8 cellular contexts compared by ENCODE assay signal in genomic region chr1:90083995-90084394, GRCh38.
"Had no signal": no experiment of that assay in that cellular context is flagged by ENCODE, and none has a peak within 500 bp of the region (broad histone marks: within the 10 kb centered on the region; RNA-seq: fewer than 3 reads in every experiment).

No MANE protein-coding gene starts in this region.

- ATAC-seq: HCT116, HepG2 had no signal

- H3K27ac ChIP-seq: GM23248, HL-60 had no signal

- H3K36me3 ChIP-seq: HAP-1 had no signal

- H3K9ac ChIP-seq: GM23248 had no signal

- H3K4me3 ChIP-seq: GM23248, HAP-1 had no signal

- H2AFZ ChIP-seq: GM23248 had no signal

- DNase-seq: GM23248, GOT3, H7, KG1 had no signal

- H3K4me1 ChIP-seq: HAP-1 had no signal

- H3K9me3 ChIP-seq: HAP-1 had no signal

- FAIRE-seq: HepG2 had no signal
